8 cellular contexts compared by ENCODE assay signal in genomic region chr9:117414220-117414905, GRCh38. TPM values are rescaled to one million over a fixed set of nuclear protein-coding genes. Genes with fewer than 3 reads are reported as not detected.
DNase-seq lines count a peak whose midpoint lies in the region; ATAC-seq, FAIRE-seq and TF ChIP-seq lines count a peak whose summit lies in the region.

No MANE protein-coding gene starts in this region.

- no peak for TF ChIP-seq CTCF in AG10803 (conservative IDR thresholded peaks at IDR 0.05; ENCODE audit: low read length)
- TF ChIP-seq CTCF in choroid plexus epithelial cell (conservative IDR thresholded peaks at IDR 0.05; ENCODE audit: low read depth, low read length), result no peak
- TF ChIP-seq CTCF in lung (IDR thresholded peaks at IDR 0.05; ENCODE audit: control extremely low read depth, extremely low read depth), result no peak

- no peaks in the 10 kb centered on the region for H3K9me3 ChIP-seq in HUES6 (ENCODE audit: control insufficient read depth, insufficient read depth, low read depth, low read length)
- H3K9me3 ChIP-seq in lung (ENCODE audit: control insufficient read depth in 2 of 2, insufficient read depth in 1 of 2, low read length in 1 of 2), result peaks cover 0 to 5% of the 10 kb centered on the region in 2 donors

- ATAC-seq in lung (ENCODE audit: insufficient read depth, low FRiP score) (no peak), HG03095 (IDR thresholded peaks at IDR 0.05; ENCODE audit: unreplicated experiment) (no peak), HG03460 (IDR thresholded peaks at IDR 0.05; ENCODE audit: unreplicated experiment) (no peak)

- FAIRE-seq in urothelium cell line (lab: Jason Lieb, UNC), result no peak

- H3K4me3 ChIP-seq in AG10803 (ENCODE audit: low read length) (peak overlapping the region; percentile 40), HUES6 (ENCODE audit: low read depth, low read length) (peak overlapping the region; percentile 78), choroid plexus epithelial cell (ENCODE audit: low read depth, low read length) (peak overlapping the region; percentile 38), lung (peak overlapping the region; percentile 26)

- H3K36me3 ChIP-seq in HUES6 (ENCODE audit: control insufficient read depth, insufficient read depth, low read length), result no peaks in the 10 kb centered on the region
- H3K36me3 ChIP-seq in lung (ENCODE audit: control insufficient read depth in 2 of 2, insufficient read depth in 2 of 2, low read length in 2 of 2), result no peaks in the 10 kb centered on the region

- H3K4me1 ChIP-seq in HUES6 (ENCODE audit: control insufficient read depth, insufficient read depth, low read length) (peaks cover 22% of the 10 kb centered on the region), lung (ENCODE audit: control insufficient read depth in 2 of 2, insufficient read depth in 2 of 2, low read length in 2 of 2) (peaks cover 0 to 17% of the 10 kb centered on the region in 2 donors)

- H3K27ac ChIP-seq in HUES6 (ENCODE audit: low read depth, low read length) (no peak overlapping the region), lung (ENCODE audit: low read depth in 1 of 2, low read length in 1 of 2) (no peak overlapping the region)

- H3K27me3 ChIP-seq in HUES6 (ENCODE audit: control insufficient read depth, insufficient read depth, low read length), result peaks cover 87% of the 10 kb centered on the region
- H3K27me3 ChIP-seq in lung (ENCODE audit: control insufficient read depth, insufficient read depth), result peaks cover 22% of the 10 kb centered on the region

- no peak overlapping the region for H3K9ac ChIP-seq in HUES6 (ENCODE audit: low read length)

- DNase-seq in AG10803 (ENCODE audit: low read depth) (peak; percentile 14), choroid plexus epithelial cell (ENCODE audit: low read depth) (peak; percentile 5), lung (ENCODE audit: low spot score) (no peak), urothelium cell line (ENCODE audit: low spot score) (peak; percentile 40), superior temporal gyrus (ENCODE audit: extremely low spot score) (no peak)

- 1% methylated on average over 64 to 77 of the region's 77 CpGs for WGBS in lung, 2 donors

RNA-seq across cellular contexts. Expression of gene ASTN2, which starts 0.5 kb away (rescaled TPM):
- total RNA-seq in lung, result 1 to 10 TPM; 5.0 to 7.0 TPM
- polyA plus RNA-seq in lung, result 1 to 10 TPM; 1.4 to 1.7 TPM

Comparison
In these comparisons a context has a peak if more than half of its experiments do, and no peak if none do; other contexts are left out.
1. DNase-seq: peak in AG10803 (single experiment), choroid plexus epithelial cell (single experiment) and urothelium cell line (single experiment); none in lung (single experiment) and superior temporal gyrus (single experiment).
2. H3K4me3 ChIP-seq: peak in every context shown above with its lines; median percentile 78 in HUES6; 40 in AG10803; 38 in choroid plexus epithelial cell; 26 in lung.